In the genomic region with DNA sequence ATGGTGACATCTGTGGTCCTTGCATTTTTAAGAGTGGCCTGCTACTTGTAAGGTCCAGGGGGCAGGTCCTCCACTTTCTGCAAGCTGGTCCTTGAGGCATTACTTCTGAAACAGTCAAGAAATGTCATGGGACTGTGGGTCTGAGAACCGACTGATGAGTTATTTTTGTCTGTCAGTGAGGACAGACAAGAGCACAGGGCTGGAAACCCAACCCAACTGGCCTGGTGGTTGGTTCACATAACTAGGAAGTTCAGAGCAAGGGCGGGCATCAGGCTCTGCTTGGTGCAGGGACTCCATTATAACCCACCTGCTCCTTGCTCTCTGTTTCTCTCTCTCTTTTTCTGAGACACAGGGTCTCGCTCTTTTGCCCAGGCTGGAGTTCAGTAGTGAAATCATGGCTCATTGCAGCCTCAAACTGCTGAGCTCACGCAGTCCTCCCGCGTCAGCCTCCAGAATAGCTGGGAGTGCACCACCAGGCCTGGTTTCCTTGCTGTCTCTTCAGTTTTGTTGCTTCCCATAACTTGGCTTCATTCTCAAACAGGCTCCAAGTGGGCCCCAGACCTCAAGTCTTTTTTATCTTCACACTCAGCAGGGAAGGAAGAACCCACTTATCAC, we compare ENCODE assay signal across 1 cellular context.
TF ChIP-seq lines count a peak whose summit lies in the region.

No MANE protein-coding gene starts in this region.

TF ChIP-seq in HCT116, 20 proteins besides CTCF, POLR2A, EP300 and RAD21:
- no peak for TF ChIP-seq SP1 (IDR thresholded peaks at IDR 0.05; ENCODE audit: low read depth)
- TF ChIP-seq EGR1 (IDR thresholded peaks at IDR 0.05; ENCODE audit: low read depth) = no peak
- TF ChIP-seq FOSL1 (IDR thresholded peaks at IDR 0.05; ENCODE audit: low read depth) = no peak
- TF ChIP-seq CEBPB (IDR thresholded peaks at IDR 0.05; ENCODE audit: low read depth) = no peak
- no peak for TF ChIP-seq SIN3A (IDR thresholded peaks at IDR 0.05; ENCODE audit: low read depth)
- no peak for TF ChIP-seq CBX3 (IDR thresholded peaks at IDR 0.05; ENCODE audit: low read depth)
- TF ChIP-seq ZFX (IDR thresholded peaks at IDR 0.05) = no peak
- TF ChIP-seq, protein P1, sequence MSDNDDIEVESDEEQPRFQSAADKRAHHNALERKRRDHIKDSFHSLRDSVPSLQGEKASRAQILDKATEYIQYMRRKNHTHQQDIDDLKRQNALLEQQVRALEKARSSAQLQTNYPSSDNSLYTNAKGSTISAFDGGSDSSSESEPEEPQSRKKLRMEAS (IDR thresholded peaks at IDR 0.05) = no peak
- no peak for TF ChIP-seq SRF (IDR thresholded peaks at IDR 0.05; ENCODE audit: low read depth)
- TF ChIP-seq EZH2 (IDR thresholded peaks at IDR 0.05) = no peak
- no peak for TF ChIP-seq POLR2AphosphoS5 (IDR thresholded peaks at IDR 0.05; ENCODE audit: low read depth, low read length)
- no peak for TF ChIP-seq YY1 (IDR thresholded peaks at IDR 0.05; ENCODE audit: extremely low read depth, insufficient replicate concordance, low read depth, low read length)
- TF ChIP-seq ZNF274 (IDR thresholded peaks at IDR 0.05; ENCODE audit: low read depth, low read length) = no peak
- no peak for TF ChIP-seq TCF7L2 (IDR thresholded peaks at IDR 0.05; ENCODE audit: borderline replicate concordance, extremely low read depth, insufficient read depth, insufficient read length)
- TF ChIP-seq, protein P2, sequence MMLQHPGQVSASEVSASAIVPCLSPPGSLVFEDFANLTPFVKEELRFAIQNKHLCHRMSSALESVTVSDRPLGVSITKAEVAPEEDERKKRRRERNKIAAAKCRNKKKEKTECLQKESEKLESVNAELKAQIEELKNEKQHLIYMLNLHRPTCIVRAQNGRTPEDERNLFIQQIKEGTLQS (IDR thresholded peaks at IDR 0.05) = no peak
- TF ChIP-seq, protein P3, sequence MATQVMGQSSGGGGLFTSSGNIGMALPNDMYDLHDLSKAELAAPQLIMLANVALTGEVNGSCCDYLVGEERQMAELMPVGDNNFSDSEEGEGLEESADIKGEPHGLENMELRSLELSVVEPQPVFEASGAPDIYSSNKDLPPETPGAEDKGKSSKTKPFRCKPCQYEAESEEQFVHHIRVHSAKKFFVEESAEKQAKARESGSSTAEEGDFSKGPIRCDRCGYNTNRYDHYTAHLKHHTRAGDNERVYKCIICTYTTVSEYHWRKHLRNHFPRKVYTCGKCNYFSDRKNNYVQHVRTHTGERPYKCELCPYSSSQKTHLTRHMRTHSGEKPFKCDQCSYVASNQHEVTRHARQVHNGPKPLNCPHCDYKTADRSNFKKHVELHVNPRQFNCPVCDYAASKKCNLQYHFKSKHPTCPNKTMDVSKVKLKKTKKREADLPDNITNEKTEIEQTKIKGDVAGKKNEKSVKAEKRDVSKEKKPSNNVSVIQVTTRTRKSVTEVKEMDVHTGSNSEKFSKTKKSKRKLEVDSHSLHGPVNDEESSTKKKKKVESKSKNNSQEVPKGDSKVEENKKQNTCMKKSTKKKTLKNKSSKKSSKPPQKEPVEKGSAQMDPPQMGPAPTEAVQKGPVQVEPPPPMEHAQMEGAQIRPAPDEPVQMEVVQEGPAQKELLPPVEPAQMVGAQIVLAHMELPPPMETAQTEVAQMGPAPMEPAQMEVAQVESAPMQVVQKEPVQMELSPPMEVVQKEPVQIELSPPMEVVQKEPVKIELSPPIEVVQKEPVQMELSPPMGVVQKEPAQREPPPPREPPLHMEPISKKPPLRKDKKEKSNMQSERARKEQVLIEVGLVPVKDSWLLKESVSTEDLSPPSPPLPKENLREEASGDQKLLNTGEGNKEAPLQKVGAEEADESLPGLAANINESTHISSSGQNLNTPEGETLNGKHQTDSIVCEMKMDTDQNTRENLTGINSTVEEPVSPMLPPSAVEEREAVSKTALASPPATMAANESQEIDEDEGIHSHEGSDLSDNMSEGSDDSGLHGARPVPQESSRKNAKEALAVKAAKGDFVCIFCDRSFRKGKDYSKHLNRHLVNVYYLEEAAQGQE (IDR thresholded peaks at IDR 0.05; ENCODE audit: low read depth) = no peak
- TF ChIP-seq ELF1 (IDR thresholded peaks at IDR 0.05; ENCODE audit: borderline replicate concordance, low read depth) = no peak
- TF ChIP-seq, protein P4, sequence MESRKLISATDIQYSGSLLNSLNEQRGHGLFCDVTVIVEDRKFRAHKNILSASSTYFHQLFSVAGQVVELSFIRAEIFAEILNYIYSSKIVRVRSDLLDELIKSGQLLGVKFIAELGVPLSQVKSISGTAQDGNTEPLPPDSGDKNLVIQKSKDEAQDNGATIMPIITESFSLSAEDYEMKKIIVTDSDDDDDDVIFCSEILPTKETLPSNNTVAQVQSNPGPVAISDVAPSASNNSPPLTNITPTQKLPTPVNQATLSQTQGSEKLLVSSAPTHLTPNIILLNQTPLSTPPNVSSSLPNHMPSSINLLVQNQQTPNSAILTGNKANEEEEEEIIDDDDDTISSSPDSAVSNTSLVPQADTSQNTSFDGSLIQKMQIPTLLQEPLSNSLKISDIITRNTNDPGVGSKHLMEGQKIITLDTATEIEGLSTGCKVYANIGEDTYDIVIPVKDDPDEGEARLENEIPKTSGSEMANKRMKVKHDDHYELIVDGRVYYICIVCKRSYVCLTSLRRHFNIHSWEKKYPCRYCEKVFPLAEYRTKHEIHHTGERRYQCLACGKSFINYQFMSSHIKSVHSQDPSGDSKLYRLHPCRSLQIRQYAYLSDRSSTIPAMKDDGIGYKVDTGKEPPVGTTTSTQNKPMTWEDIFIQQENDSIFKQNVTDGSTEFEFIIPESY (IDR thresholded peaks at IDR 0.05; ENCODE audit: extremely low read depth, insufficient replicate concordance, low read length) = no peak
